In the genomic region with DNA sequence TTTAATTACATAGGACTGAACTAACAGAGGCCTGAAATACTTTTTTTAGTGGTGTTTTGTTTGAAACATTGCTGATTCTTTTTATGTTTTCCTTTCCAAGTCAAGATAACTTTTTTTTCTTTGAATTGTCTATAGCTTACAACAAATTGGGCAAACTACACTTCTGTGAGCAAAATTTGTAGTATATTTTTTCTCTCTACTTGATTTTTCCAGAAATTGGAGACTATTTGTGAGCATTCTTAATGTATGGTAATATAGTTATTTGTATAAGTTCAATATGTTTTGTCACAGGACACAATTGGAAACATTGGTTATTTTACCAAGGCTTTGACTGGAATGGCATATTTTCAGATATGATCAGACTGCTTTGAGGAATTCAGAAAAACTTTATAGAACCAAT, we compare ENCODE assay signal across 38 cellular contexts.
"Had no signal": no experiment of that assay in that cellular context is flagged by ENCODE, and none has a peak within 500 bp of the region (broad histone marks: within the 10 kb centered on the region; RNA-seq: fewer than 3 reads in every experiment).

No MANE protein-coding gene starts in this region.

- H3K4me3 ChIP-seq: adrenal gland, ascending aorta, body of pancreas, breast epithelium, cardiac muscle cell had no signal

- H3K4me3 Mint-ChIP-seq: activated naive CD4-positive, alpha-beta T cell treated with anti-CD3 and anti-CD28 coated beads for 36 hours; activated naive CD4-positive, alpha-beta T cell treated with anti-CD3 and anti-CD28 coated beads, Interleukin-2, amount 10 ng/mL, durations not matched to agents 7 days and 5 days; activated naive CD4-positive, alpha-beta T cell treated with anti-CD3 and anti-CD28 coated beads, Interleukin-2, amount 50 U/mL, for 24 hours; activated naive CD8-positive, alpha-beta T cell; activated naive CD8-positive, alpha-beta T cell treated with anti-CD3 and anti-CD28 coated beads for 36 hours; activated naive CD8-positive, alpha-beta T cell treated with anti-CD3 and anti-CD28 coated beads, Interleukin-2, amount 10 ng/mL, durations not matched to agents 7 days and 5 days; activated naive CD8-positive, alpha-beta T cell treated with anti-CD3 and anti-CD28 coated beads, Interleukin-2, amount 50 U/mL, for 24 hours; activated T-cell treated with anti-CD3 and anti-CD28 coated beads, Interleukin-2, amount 50 U/mL, for 24 hours; activated T-cell treated with anti-CD3 and anti-CD28 coated beads, Interleukin-2, amount 50 U/mL, for 4 hours; activated T-cell treated with anti-CD3 and anti-CD28 coated beads, Interleukin-2, amount 50 U/mL, for 72 hours; activated T-helper 1 cell treated with anti-CD3 and anti-CD28 coated beads, Interleukin-12 subunit alpha, Interleukin-12 subunit beta, Interleukin-2, Interleukin-4 antibody, amounts not matched to agents 30 ng/mL and 10 ng/mL and 1 ng/mL, durations not matched to agents 14 hours and 24 hours and 36 hours; activated T-helper 17 cell treated with anti-CD3 and anti-CD28 coated beads, Interleukin-2, amount 50 U/mL, for 72 hours; brain; central memory CD8-positive, alpha-beta T cell had no signal

- H3K27ac ChIP-seq: adrenal gland, ascending aorta, body of pancreas, brain microvascular endothelial cell, breast epithelium, cardiac muscle cell had no signal

- H3K4me1 ChIP-seq: adrenal gland, ascending aorta, body of pancreas, breast epithelium had no signal

- DNase-seq: activated effector memory CD4-positive, alpha-beta T cell treated with anti-CD3 and anti-CD28 coated beads, Interleukin-2, amount 50 U/mL, for 16 hours; activated effector memory CD4-positive, alpha-beta T cell treated with Interleukin-2 at 50 U/mL for 16 hours; activated gamma-delta T cell; activated gamma-delta T cell treated with Interleukin-2 at 50 U/mL for 16 hours; activated naive CD4-positive, alpha-beta T cell; activated naive CD4-positive, alpha-beta T cell treated with anti-CD3 and anti-CD28 coated beads for 36 hours; activated naive CD4-positive, alpha-beta T cell treated with anti-CD3 and anti-CD28 coated beads, Interleukin-2, amount 10 ng/mL, durations not matched to agents 7 days and 5 days; activated naive CD4-positive, alpha-beta T cell treated with anti-CD3 and anti-CD28 coated beads, Interleukin-2, amount 50 U/mL, for 16 hours; activated naive CD4-positive, alpha-beta T cell treated with Interleukin-2 at 50 U/mL for 16 hours; activated naive CD8-positive, alpha-beta T cell treated with anti-CD3 and anti-CD28 coated beads for 36 hours; activated naive CD8-positive, alpha-beta T cell treated with anti-CD3 and anti-CD28 coated beads, Interleukin-2, amount 10 ng/mL, durations not matched to agents 7 days and 5 days; activated naive CD8-positive, alpha-beta T cell treated with anti-CD3 and anti-CD28 coated beads, Interleukin-2, amount 50 U/mL, for 24 hours; activated T-cell treated with anti-CD3 and anti-CD28 coated beads, Interleukin-2, amount 50 U/mL, for 1 hour; activated T-cell treated with anti-CD3 and anti-CD28 coated beads, Interleukin-2, amount 50 U/mL, for 24 hours; activated T-cell treated with anti-CD3 and anti-CD28 coated beads, Interleukin-2, amount 50 U/mL, for 4 hours; activated T-cell treated with anti-CD3 and anti-CD28 coated beads, Interleukin-2, amount 50 U/mL, for 48 hours; activated T-cell treated with anti-CD3 and anti-CD28 coated beads, Interleukin-2, amount 50 U/mL, for 72 hours; adrenal gland; amniotic stem cell; amygdala; anterior cingulate cortex; aorta; body of pancreas; brain microvascular endothelial cell; caudate nucleus; central memory CD4-positive, alpha-beta T cell; cerebellar nuclear complex had no signal

- H3K27me3 ChIP-seq: adrenal gland, ascending aorta, body of pancreas, brain microvascular endothelial cell, breast epithelium, cardiac muscle cell had no signal

- H3K27ac Mint-ChIP-seq: activated naive CD4-positive, alpha-beta T cell treated with anti-CD3 and anti-CD28 coated beads for 36 hours; activated naive CD4-positive, alpha-beta T cell treated with anti-CD3 and anti-CD28 coated beads, Interleukin-2, amount 10 ng/mL, durations not matched to agents 7 days and 5 days; activated naive CD4-positive, alpha-beta T cell treated with anti-CD3 and anti-CD28 coated beads, Interleukin-2, amount 50 U/mL, for 24 hours; activated naive CD4-positive, alpha-beta T cell treated with anti-CD3 and anti-CD28 coated beads, Interleukin-2, amount 50 U/mL, for 72 hours; activated naive CD8-positive, alpha-beta T cell; activated naive CD8-positive, alpha-beta T cell treated with anti-CD3 and anti-CD28 coated beads for 36 hours; activated naive CD8-positive, alpha-beta T cell treated with anti-CD3 and anti-CD28 coated beads, Interleukin-2, amount 10 ng/mL, durations not matched to agents 7 days and 5 days; activated naive CD8-positive, alpha-beta T cell treated with anti-CD3 and anti-CD28 coated beads, Interleukin-2, amount 50 U/mL, for 24 hours; activated T-cell treated with anti-CD3 and anti-CD28 coated beads, Interleukin-2, amount 50 U/mL, for 24 hours; activated T-cell treated with anti-CD3 and anti-CD28 coated beads, Interleukin-2, amount 50 U/mL, for 72 hours; activated T-helper 1 cell treated with anti-CD3 and anti-CD28 coated beads, Interleukin-12 subunit alpha, Interleukin-12 subunit beta, Interleukin-2, Interleukin-4 antibody, amounts not matched to agents 30 ng/mL and 10 ng/mL and 1 ng/mL, durations not matched to agents 14 hours and 24 hours and 36 hours; activated T-helper 17 cell treated with anti-CD3 and anti-CD28 coated beads, Interleukin-2, amount 50 U/mL, for 72 hours; activated T-helper 2 cell treated with anti-CD3 and anti-CD28 coated beads, Interferon-gamma antibody, Interleukin-2, Interleukin-4, amounts not matched to agents 10 μg/mL and 5 μg/mL and 100 μg/mL, durations not matched to agents 14 hours and 24 hours and 36 hours; brain had no signal

- H3K9me3 Mint-ChIP-seq: activated naive CD4-positive, alpha-beta T cell treated with anti-CD3 and anti-CD28 coated beads, Interleukin-2, amount 10 ng/mL, durations not matched to agents 7 days and 5 days; activated naive CD8-positive, alpha-beta T cell treated with anti-CD3 and anti-CD28 coated beads, Interleukin-2, amount 10 ng/mL, durations not matched to agents 7 days and 5 days; activated T-cell treated with anti-CD3 and anti-CD28 coated beads, Interleukin-2, amount 50 U/mL, for 72 hours; activated T-helper 1 cell treated with anti-CD3 and anti-CD28 coated beads, Interleukin-12 subunit alpha, Interleukin-12 subunit beta, Interleukin-2, Interleukin-4 antibody, amounts not matched to agents 30 ng/mL and 10 ng/mL and 1 ng/mL, durations not matched to agents 14 hours and 24 hours and 36 hours; activated T-helper 17 cell treated with anti-CD3 and anti-CD28 coated beads, Interleukin-2, amount 50 U/mL, for 72 hours; central memory CD8-positive, alpha-beta T cell had no signal

- H3K4me1 Mint-ChIP-seq: activated naive CD4-positive, alpha-beta T cell treated with anti-CD3 and anti-CD28 coated beads, Interleukin-2, amount 10 ng/mL, durations not matched to agents 7 days and 5 days; activated naive CD4-positive, alpha-beta T cell treated with anti-CD3 and anti-CD28 coated beads, Interleukin-2, amount 50 U/mL, for 24 hours; activated naive CD8-positive, alpha-beta T cell treated with anti-CD3 and anti-CD28 coated beads for 36 hours; activated naive CD8-positive, alpha-beta T cell treated with anti-CD3 and anti-CD28 coated beads, Interleukin-2, amount 10 ng/mL, durations not matched to agents 7 days and 5 days; activated naive CD8-positive, alpha-beta T cell treated with anti-CD3 and anti-CD28 coated beads, Interleukin-2, amount 50 U/mL, for 24 hours; activated T-helper 17 cell treated with anti-CD3 and anti-CD28 coated beads, Interleukin-2, amount 50 U/mL, for 72 hours; brain had no signal

- ATAC-seq: activated naive CD4-positive, alpha-beta T cell treated with anti-CD3 and anti-CD28 coated beads, Interleukin-2, amount 50 U/mL, for 72 hours; activated naive CD8-positive, alpha-beta T cell treated with anti-CD3 and anti-CD28 coated beads, Interleukin-2, amount 50 U/mL, for 24 hours; activated T-cell treated with anti-CD3 and anti-CD28 coated beads, Interleukin-2, amount 50 U/mL, for 4 hours; activated T-cell treated with anti-CD3 and anti-CD28 coated beads, Interleukin-2, amount 50 U/mL, for 72 hours; activated T-helper 17 cell treated with anti-CD3 and anti-CD28 coated beads, Interleukin-2, amount 50 U/mL, for 72 hours; body of pancreas had no signal

- H3K36me3 Mint-ChIP-seq: activated naive CD4-positive, alpha-beta T cell treated with anti-CD3 and anti-CD28 coated beads, Interleukin-2, amount 10 ng/mL, durations not matched to agents 7 days and 5 days; activated naive CD4-positive, alpha-beta T cell treated with anti-CD3 and anti-CD28 coated beads, Interleukin-2, amount 50 U/mL, for 72 hours; activated naive CD8-positive, alpha-beta T cell; activated naive CD8-positive, alpha-beta T cell treated with anti-CD3 and anti-CD28 coated beads, Interleukin-2, amount 10 ng/mL, durations not matched to agents 7 days and 5 days; brain had no signal

- H3K36me3 ChIP-seq: adrenal gland, ascending aorta, brain microvascular endothelial cell, breast epithelium, cardiac muscle cell had no signal

- H3K9me3 ChIP-seq: adrenal gland, body of pancreas had no signal

- H3K27me3 Mint-ChIP-seq: central memory CD8-positive, alpha-beta T cell had no signal
